In genomic region chr7:128827248-128827958, GRCh38 we compare ENCODE assay signal across 12 cellular contexts. TPM values are rescaled to one million over a fixed set of nuclear protein-coding genes. Genes with fewer than 3 reads are reported as not detected.
A peak's percentile ranks its signal among the peaks of the same experiment; 100 is the strongest.
DNase-seq lines count a peak whose midpoint lies in the region; TF ChIP-seq lines count a peak whose summit lies in the region.
"Had no signal": no experiment of that assay in that cellular context is flagged by ENCODE, and none has a peak within 500 bp of the region (broad histone marks: within the 10 kb centered on the region; RNA-seq: fewer than 3 reads in every experiment).

No MANE protein-coding gene starts in this region.

- H2BK12ac ChIP-seq in mesenchymal stem cell (ENCODE audit: low read length in 2 of 2): peak overlapping the region in 1 of 2 experiments; percentile 46

- H3K4me2 ChIP-seq in mesenchymal stem cell (ENCODE audit: low read length, poor library complexity, severe bottlenecking): no peak overlapping the region

- no peaks in the 10 kb centered on the region for H3K9me3 ChIP-seq in breast epithelium
- no peaks in the 10 kb centered on the region for H3K9me3 ChIP-seq in ectodermal cell (ENCODE audit: control insufficient read depth, low read length)
- H3K9me3 ChIP-seq in mesenchymal stem cell (ENCODE audit: control insufficient read depth, low read length): no peaks in the 10 kb centered on the region

- H3K23ac ChIP-seq in mesenchymal stem cell (ENCODE audit: low read length in 2 of 2): no peak overlapping the region

- H3K79me1 ChIP-seq in mesenchymal stem cell (replicated peaks; ENCODE audit: low read length, poor library complexity, severe bottlenecking): no peaks in the 10 kb centered on the region

- peak overlapping the region; percentile 6 for H2AFZ ChIP-seq in mesenchymal stem cell (ENCODE audit: low read depth, low read length)

- TF ChIP-seq POLR2A in breast epithelium (IDR thresholded peaks at IDR 0.05): no peak

- H2BK120ac ChIP-seq in mesenchymal stem cell (ENCODE audit: low read depth, low read length): no peak overlapping the region

- peaks cover 17% of the 10 kb centered on the region for H3K27me3 Mint-ChIP-seq in MCF 10A (ENCODE audit: insufficient read depth, unreplicated experiment)

- intact Hi-C loops in MCF 10A (cut with micrococcal nuclease) (no loop called here), breast epithelium (cut with DNase I; ENCODE audit: low total_unique reads) (no loop called here)

- POLR2A ChIA-PET in MCF 10A (lab: Yijun Ruan, JAX): no interaction called here

- H4K91ac ChIP-seq in mesenchymal stem cell (ENCODE audit: low read length): peak overlapping the region; percentile 56

- no peaks in the 10 kb centered on the region for H3K4me1 Mint-ChIP-seq in MCF 10A (ENCODE audit: insufficient read depth, unreplicated experiment)

- CTCF ChIA-PET in MCF 10A (lab: Yijun Ruan, JAX): interaction anchor here (0.6 to 1.2 kb wide), 2 partner anchors 14 to 54 kb away, joined by 3 to 5 read pairs; no protein-coding TSS in a partner anchor

- no peaks in the 10 kb centered on the region for H3K4me1 ChIP-seq in breast epithelium
- peaks cover 30% of the 10 kb centered on the region for H3K4me1 ChIP-seq in ectodermal cell (ENCODE audit: control insufficient read depth, insufficient read depth, low read length)
- peaks cover 38% of the 10 kb centered on the region for H3K4me1 ChIP-seq in mesenchymal stem cell (ENCODE audit: control insufficient read depth, insufficient read depth, low read depth, low read length)

- peak overlapping the region; percentile 53 for H3K27ac Mint-ChIP-seq in MCF 10A (ENCODE audit: low read depth, unreplicated experiment)

- peak overlapping the region; percentile 12 to 42 for H3K4ac ChIP-seq in mesenchymal stem cell (ENCODE audit: low read depth in 1 of 2, low read length in 2 of 2)

- H3K9me3 Mint-ChIP-seq in MCF 10A (ENCODE audit: unreplicated experiment): no peaks in the 10 kb centered on the region

- no peak overlapping the region for H3K14ac ChIP-seq in mesenchymal stem cell (ENCODE audit: low read length in 2 of 2)

- peak overlapping the region; percentile 41 to 44 for H3K18ac ChIP-seq in mesenchymal stem cell (ENCODE audit: low read depth in 1 of 2, low read length in 2 of 2)

- H2BK15ac ChIP-seq in mesenchymal stem cell (ENCODE audit: low read depth, poor library complexity, severe bottlenecking): peak overlapping the region; percentile 55

- no peaks in the 10 kb centered on the region for H3K36me3 ChIP-seq in breast epithelium
- no peaks in the 10 kb centered on the region for H3K36me3 ChIP-seq in ectodermal cell (ENCODE audit: control insufficient read depth, insufficient read depth, low read length)
- H3K36me3 ChIP-seq in mesenchymal stem cell (ENCODE audit: control insufficient read depth in 1 of 2, insufficient read depth in 2 of 2, low read depth in 1 of 2, low read length in 2 of 2): no peaks in the 10 kb centered on the region

- WGBS in ectodermal cell, 2 experiments: 52 to 54% methylated on average over 17 of the region's 17 CpGs
- 30% methylated on average over 17 of the region's 17 CpGs for WGBS in mesenchymal stem cell

- peak; percentile 69 for DNase-seq in MCF 10A (ENCODE audit: unreplicated experiment)
- DNase-seq in breast epithelium (ENCODE audit: low spot score in 2 of 2): no peak
- DNase-seq in mesenchymal stem cell: peak; percentile 87
- DNase-seq in DMS79 treated with DMSO at 0.1 percent for 48 hours (lab: John Stamatoyannopoulos, UW): no peak
- DNase-seq in stimulated activated CD4-positive, alpha-beta T cell treated with anti-CD3 and anti-CD28 coated beads, Interleukin-15, amount 100 ng/mL, for 24 hours: no peak
- DNase-seq in cerebellar cortex (ENCODE audit: low spot score): no peak
- DNase-seq in NAMALWA (ENCODE audit: low spot score): no peak
- DNase-seq: activated CD4-positive, alpha-beta T cell treated with anti-CD3 and anti-CD28 coated beads for 48 hours; dorsolateral prefrontal cortex; NCI-H510A treated with DMSO at 0.1 percent for 48 hours had no signal

- no peak overlapping the region for H2AK5ac ChIP-seq in mesenchymal stem cell (ENCODE audit: low read length, severe bottlenecking)

- H3K9ac ChIP-seq in mesenchymal stem cell (ENCODE audit: low read length): peak overlapping the region; percentile 67

- H3K4me3 Mint-ChIP-seq in MCF 10A (ENCODE audit: unreplicated experiment): no peak overlapping the region

- H2BK5ac ChIP-seq in mesenchymal stem cell (ENCODE audit: low read depth, low read length, poor library complexity, severe bottlenecking): no peak overlapping the region

- H3K27me3 ChIP-seq in breast epithelium (peaks cover 0 to 9% of the 10 kb centered on the region in 2 donors), ectodermal cell (ENCODE audit: control insufficient read depth, insufficient read depth, low read length, poor library complexity, severe bottlenecking) (peaks cover 20% of the 10 kb centered on the region), mesenchymal stem cell (ENCODE audit: control insufficient read depth in 1 of 2, insufficient read depth in 1 of 2, low read length in 2 of 2) (no peaks in the 10 kb centered on the region)

- TF ChIP-seq CTCF in MCF 10A (IDR thresholded peaks at IDR 0.05; ENCODE audit: unreplicated experiment): no peak
- no peak for TF ChIP-seq CTCF in breast epithelium (IDR thresholded peaks at IDR 0.05)

- H3K36me3 Mint-ChIP-seq in MCF 10A (ENCODE audit: insufficient read depth, unreplicated experiment): no peaks in the 10 kb centered on the region

- H4K8ac ChIP-seq in mesenchymal stem cell (ENCODE audit: low read length): peak overlapping the region; percentile 67

- no TSS peak for BruUV-seq in MCF 10A (replicated peaks; lab: Mats Ljungman, UMichigan)

- no peak overlapping the region for H3K4me3 ChIP-seq in breast epithelium
- H3K4me3 ChIP-seq in ectodermal cell (ENCODE audit: insufficient read depth, low read depth, low read length): no peak overlapping the region
- peak overlapping the region in 1 of 2 experiments; percentile 17 for H3K4me3 ChIP-seq in mesenchymal stem cell (ENCODE audit: insufficient read depth in 1 of 2, low read depth in 1 of 2, low read length in 2 of 2)
- H3K4me3 ChIP-seq: dorsolateral prefrontal cortex had no signal

- H3K27ac ChIP-seq in breast epithelium (no peak overlapping the region), ectodermal cell (ENCODE audit: insufficient read depth, low read depth, low read length, poor library complexity, severe bottlenecking) (peak overlapping the region; percentile 47), mesenchymal stem cell (ENCODE audit: low read length, poor library complexity, severe bottlenecking) (peak overlapping the region; percentile 39)

RNA-seq across cellular contexts. Expression of gene FLNC, which starts 2.8 kb away (rescaled TPM):
- total RNA-seq in MCF 10A (2022) (0.28 and 0.44 TPM in 2 replicates), breast epithelium (1 to 10 TPM; 5.1 to 7.5 (median 6.0) TPM)
- polyA plus RNA-seq in ectodermal cell (2013, experiment 1 of 4): 24.9 TPM
- polyA plus RNA-seq in ectodermal cell (2013, experiment 2 of 4): 32.0 TPM
- 23.6 TPM for polyA plus RNA-seq in ectodermal cell (2013, experiment 3 of 4)
- polyA plus RNA-seq in ectodermal cell (2013, experiment 4 of 4): 25.5 TPM
- 25.9 TPM for polyA plus RNA-seq in mesenchymal stem cell (2013, experiment 1 of 2)
- polyA plus RNA-seq in mesenchymal stem cell (2013, experiment 2 of 2): 23.7 TPM

RNA-seq across cellular contexts. Expression of gene ATP6V1F, which starts 35.3 kb away (rescaled TPM):
- total RNA-seq in MCF 10A (2022): 125 and 152 TPM in 2 replicates
- 100 to 1,000 TPM; 117 to 174 (median 127) TPM for total RNA-seq in breast epithelium
- 154 TPM for polyA plus RNA-seq in ectodermal cell (2013, experiment 1 of 4)
- polyA plus RNA-seq in ectodermal cell (2013, experiment 2 of 4): 141 TPM
- polyA plus RNA-seq in ectodermal cell (2013, experiment 3 of 4): 119 TPM
- polyA plus RNA-seq in ectodermal cell (2013, experiment 4 of 4): 139 TPM
- 413 TPM for polyA plus RNA-seq in mesenchymal stem cell (2013, experiment 1 of 2)
- polyA plus RNA-seq in mesenchymal stem cell (2013, experiment 2 of 2): 407 TPM

RNA-seq across cellular contexts. Expression of gene CCDC136, which starts 35.6 kb away (rescaled TPM):
- total RNA-seq in MCF 10A (2022) (3.5 and 6.5 TPM in 2 replicates), breast epithelium (1 to 10 TPM; 6.4 to 9.5 (median 9.4) TPM)
- polyA plus RNA-seq in ectodermal cell (2013, experiment 1 of 4): 109 TPM
- polyA plus RNA-seq in ectodermal cell (2013, experiment 2 of 4): 139 TPM
- polyA plus RNA-seq in ectodermal cell (2013, experiment 3 of 4): 78.3 TPM
- 95.7 TPM for polyA plus RNA-seq in ectodermal cell (2013, experiment 4 of 4)
- polyA plus RNA-seq in mesenchymal stem cell (2013, experiment 1 of 2): 2.2 TPM
- polyA plus RNA-seq in mesenchymal stem cell (2013, experiment 2 of 2): 1.4 TPM

RNA-seq across cellular contexts. Expression of gene OPN1SW, which starts 51.8 kb away (rescaled TPM):
- total RNA-seq in MCF 10A (2022): not detected in 2 replicates
- total RNA-seq in breast epithelium: not detected
- polyA plus RNA-seq in ectodermal cell (2013, experiment 1 of 4): not detected
- not detected for polyA plus RNA-seq in ectodermal cell (2013, experiment 2 of 4)
- not detected for polyA plus RNA-seq in ectodermal cell (2013, experiment 3 of 4)
- polyA plus RNA-seq in ectodermal cell (2013, experiment 4 of 4): 0.45 TPM
- polyA plus RNA-seq in mesenchymal stem cell (2013, experiment 1 of 2): not detected
- polyA plus RNA-seq in mesenchymal stem cell (2013, experiment 2 of 2): not detected
- polyA plus RNA-seq: BJ had no signal

Comparison
In these comparisons a context has a peak if more than half of its experiments do, and no peak if none do; other contexts are left out.
1. DNase-seq: peak in MCF 10A (single experiment) and mesenchymal stem cell (single experiment); none in breast epithelium (0 of 2), DMS79 treated with DMSO at 0.1 percent for 48 hours (single experiment), stimulated activated CD4-positive, alpha-beta T cell treated with anti-CD3 and anti-CD28 coated beads, Interleukin-15, amount 100 ng/mL, for 24 hours (single experiment), cerebellar cortex (single experiment) and NAMALWA (single experiment).
2. H3K27ac ChIP-seq: peak in ectodermal cell (single experiment) and mesenchymal stem cell (single experiment); none in breast epithelium (0 of 2).